In the genomic region with DNA sequence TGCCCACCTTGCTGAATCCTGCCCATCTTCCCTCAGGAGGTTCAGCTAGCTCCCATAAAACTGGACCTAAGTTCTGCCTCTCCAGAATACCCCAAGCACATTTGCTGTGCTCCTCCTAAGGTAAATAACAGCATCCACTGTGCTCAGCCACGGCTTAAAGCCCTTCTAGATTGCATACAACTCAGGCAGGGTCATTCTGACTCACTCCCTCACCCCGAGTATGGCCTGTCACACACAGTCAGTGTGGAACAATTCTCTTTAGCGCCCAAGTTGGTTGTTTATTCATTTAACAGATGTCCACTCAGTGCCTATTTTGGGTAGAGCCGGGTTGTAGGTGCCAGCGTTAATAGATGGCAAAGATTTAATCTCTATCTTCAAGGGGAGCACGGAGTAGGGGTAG, we compare ENCODE assay signal across 18 cellular contexts.
DNase-seq lines count a peak whose midpoint lies in the region; ATAC-seq and TF ChIP-seq lines count a peak whose summit lies in the region.
"Had no signal": no experiment of that assay in that cellular context is flagged by ENCODE, and none has a peak within 500 bp of the region (broad histone marks: within the 10 kb centered on the region; RNA-seq: fewer than 3 reads in every experiment).

No MANE protein-coding gene starts in this region.

- H3K27me3 ChIP-seq in MG63 (no peaks in the 10 kb centered on the region), smooth muscle cell (ENCODE audit: low read depth) (no peaks in the 10 kb centered on the region), H7 (ENCODE audit: control insufficient read depth, insufficient read depth, low read length) (no peaks in the 10 kb centered on the region)
- H3K27me3 ChIP-seq: neutrophil had no signal

- H3K36me3 Mint-ChIP-seq in activated CD4-positive, alpha-beta T cell treated with anti-CD3 and anti-CD28 coated beads for 36 hours (ENCODE audit: low read depth) = peaks cover 61% of the 10 kb centered on the region

- H3K4me2 ChIP-seq in smooth muscle cell = peak overlapping the region; percentile 37

- ATAC-seq in activated CD4-positive, alpha-beta T cell treated with anti-CD3 and anti-CD28 coated beads for 36 hours = peak; percentile 24

- peaks cover 3% of the 10 kb centered on the region for H3F3A ChIP-seq in smooth muscle cell (ENCODE audit: low read depth)

- no peak overlapping the region for H2AFZ ChIP-seq in smooth muscle cell (ENCODE audit: low read depth)

- H3K27ac ChIP-seq in smooth muscle cell (ENCODE audit: low read depth) = peak overlapping the region; percentile 21
- H3K27ac ChIP-seq: left ventricle myocardium inferior, neutrophil, skin epidermis had no signal

- H3K9me3 ChIP-seq in MG63 (no peaks in the 10 kb centered on the region), smooth muscle cell (replicated peaks; ENCODE audit: low read depth) (no peaks in the 10 kb centered on the region)
- H3K9me3 ChIP-seq: left ventricle myocardium inferior, neutrophil had no signal

- H3K9ac ChIP-seq in smooth muscle cell (ENCODE audit: low read depth) = no peak overlapping the region

- CTCF ChIA-PET in activated CD4-positive, alpha-beta T cell treated with anti-CD3 and anti-CD28 coated beads for 36 hours (lab: Charles Lee) = no interaction called here

- TF ChIP-seq CTCF in epithelial cell of esophagus (IDR thresholded peaks at IDR 0.05; ENCODE audit: insufficient read depth, low read depth, low read length, missing control alignments) (no peak), smooth muscle cell (IDR thresholded peaks at IDR 0.05; ENCODE audit: borderline replicate concordance, insufficient read depth, poor library complexity, severe bottlenecking) (no peak)

- peaks cover 83% of the 10 kb centered on the region for H3K4me1 Mint-ChIP-seq in activated CD4-positive, alpha-beta T cell treated with anti-CD3 and anti-CD28 coated beads for 36 hours

- intact Hi-C loops in activated CD4-positive, alpha-beta T cell treated with anti-CD3 and anti-CD28 coated beads for 36 hours (cut with DNase I, micrococcal nuclease) = loop anchor here in 1 of 2 experiments (10.0 kb wide), 2 partner anchors 263 to 403 kb away; no protein-coding TSS in a partner anchor

- no peaks in the 10 kb centered on the region for H3K27me3 Mint-ChIP-seq in activated CD4-positive, alpha-beta T cell treated with anti-CD3 and anti-CD28 coated beads for 36 hours

- DNase-seq in activated CD4-positive, alpha-beta T cell treated with anti-CD3 and anti-CD28 coated beads for 36 hours = no peak
- DNase-seq in activated CD4-positive, alpha-beta T cell treated with anti-CD3 and anti-CD28 coated beads, Interleukin-2, amount 50 U/mL, for 48 hours = no peak
- DNase-seq in MG63 (peak; percentile 30), epithelial cell of esophagus (ENCODE audit: low read depth) (peak; percentile 40), smooth muscle cell (lab: John Stamatoyannopoulos, UW; ENCODE audit: unreplicated experiment) (no peak), pons (ENCODE audit: low spot score) (no peak), GDM1 (lab: John Stamatoyannopoulos, UW) (no peak), H7 (no peak)
- DNase-seq: 8988T; anterior cingulate cortex; effector memory CD4-positive, alpha-beta T cell; glutamatergic neuron; left ventricle myocardium inferior; NCI-H187; NCI-H69; Right ventricle myocardium superior had no signal

- H3K4me3 ChIP-seq in MG63 (no peak overlapping the region), epithelial cell of esophagus (ENCODE audit: low read length) (no peak overlapping the region), smooth muscle cell (no peak overlapping the region), H7 (ENCODE audit: insufficient read depth, low read depth, low read length) (no peak overlapping the region)
- H3K4me3 ChIP-seq: left ventricle myocardium inferior, skin epidermis had no signal

- POLR2A ChIA-PET in activated CD4-positive, alpha-beta T cell treated with anti-CD3 and anti-CD28 coated beads for 36 hours (lab: Charles Lee) = no interaction called here

- no peaks in the 10 kb centered on the region for H4K20me1 ChIP-seq in smooth muscle cell (ENCODE audit: low read depth)

- H3K36me3 ChIP-seq in MG63 (no peaks in the 10 kb centered on the region), smooth muscle cell (ENCODE audit: low read depth) (no peaks in the 10 kb centered on the region), H7 (replicated peaks; ENCODE audit: control insufficient read depth, insufficient read depth, low read length) (no peaks in the 10 kb centered on the region)
- H3K36me3 ChIP-seq: left ventricle myocardium inferior, neutrophil had no signal

- H3K4me1 ChIP-seq in smooth muscle cell (ENCODE audit: low read depth) = peaks cover 11% of the 10 kb centered on the region

- H3K4me3 Mint-ChIP-seq in activated CD4-positive, alpha-beta T cell treated with anti-CD3 and anti-CD28 coated beads for 36 hours = no peak overlapping the region

- H3K79me2 ChIP-seq in smooth muscle cell (ENCODE audit: low read depth) = peaks cover 49% of the 10 kb centered on the region

- WGBS in smooth muscle cell (ENCODE audit: low lambda C conversion rate) = 33% methylated on average over 6 of the region's 6 CpGs

- H3K27ac Mint-ChIP-seq in activated CD4-positive, alpha-beta T cell treated with anti-CD3 and anti-CD28 coated beads for 36 hours = peak overlapping the region; percentile 81

- H3K9me3 Mint-ChIP-seq in activated CD4-positive, alpha-beta T cell treated with anti-CD3 and anti-CD28 coated beads for 36 hours (ENCODE audit: low read depth) = no peaks in the 10 kb centered on the region

Comparison
In these comparisons a context has a peak if more than half of its experiments do, and no peak if none do; other contexts are left out.
1. DNase-seq: peak in MG63 (single experiment) and epithelial cell of esophagus (single experiment); none in activated CD4-positive, alpha-beta T cell treated with anti-CD3 and anti-CD28 coated beads for 36 hours (single experiment), activated CD4-positive, alpha-beta T cell treated with anti-CD3 and anti-CD28 coated beads, Interleukin-2, amount 50 U/mL, for 48 hours (0 of 2), smooth muscle cell (single experiment), pons (single experiment), GDM1 (single experiment) and H7 (single experiment).